Comparison of ENCODE assay signal across 21 cellular contexts in the genomic region with DNA sequence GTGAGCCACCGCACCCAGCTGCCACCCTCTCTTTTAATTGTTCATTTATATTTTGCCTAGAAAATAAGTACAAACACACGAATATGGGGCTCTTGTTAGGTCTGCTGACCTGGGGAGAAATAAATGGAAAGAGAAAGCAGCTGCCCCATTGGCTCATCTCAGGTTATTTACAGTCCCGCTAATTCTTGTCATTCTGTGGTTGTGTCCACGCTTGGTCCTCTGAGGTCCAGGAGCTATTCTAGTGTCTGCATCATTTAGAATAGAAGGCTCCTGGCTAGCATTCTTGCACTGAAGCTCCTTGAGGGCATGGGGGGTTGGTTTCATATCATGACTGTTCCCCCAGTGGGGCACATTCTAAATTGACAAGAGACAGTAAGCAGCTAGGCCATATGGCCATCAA.
"Had no signal": no experiment of that assay in that cellular context is flagged by ENCODE, and none has a peak within 500 bp of the region (broad histone marks: within the 10 kb centered on the region; RNA-seq: fewer than 3 reads in every experiment).

No MANE protein-coding gene starts in this region.

- H3K4me1 Mint-ChIP-seq: central memory CD8-positive, alpha-beta T cell; natural killer cell had no signal

- H3K27me3 ChIP-seq: body of pancreas, tibial nerve, uterus had no signal

- H3K4me3 Mint-ChIP-seq: activated B cell treated with CpG ODN at 0.5 μM for 24 hours; activated CD8-positive, alpha-beta T cell treated with anti-CD3 and anti-CD28 coated beads for 36 hours; activated T-cell treated with anti-CD3 and anti-CD28 coated beads, Interleukin-2, amount 50 U/mL, for 72 hours; central memory CD8-positive, alpha-beta T cell; natural killer cell; stimulated activated naive B cell treated with anti-CD40 and anti-IgM and Interleukin-4, amounts not matched to agents 10 μg/mL and 1 μg/mL and 100 μg/mL, for 72 hours; T-helper 2 cell treated with Interferon-gamma antibody and Interleukin-4, amounts not matched to agents 5 μg/mL and 100 μg/mL, for 36 hours had no signal

- DNase-seq: activated B cell treated with CpG ODN at 0.5 μM for 24 hours; activated CD4-positive, alpha-beta T cell treated with anti-CD3 and anti-CD28 coated beads for 48 hours; activated CD8-positive, alpha-beta memory T cell treated with anti-CD3 and anti-CD28 coated beads, Interleukin-2, amount 50 U/mL, for 4 hours; activated CD8-positive, alpha-beta T cell treated with anti-CD3 and anti-CD28 coated beads for 36 hours; activated gamma-delta T cell; activated T-cell treated with anti-CD3 and anti-CD28 coated beads, Interleukin-2, amount 50 U/mL, for 72 hours; body of pancreas; cortex of kidney; effector CD4-positive, alpha-beta T cell; esophagus squamous epithelium; mammary epithelial cell; mucosa of descending colon; natural killer cell; nucleus accumbens; stimulated activated CD4-positive, alpha-beta T cell treated with anti-CD3 and anti-CD28 coated beads, Interleukin-2, amount 100 ng/mL, for 48 hours; stimulated activated naive B cell treated with anti-CD40 and anti-IgM and Interleukin-4, amounts not matched to agents 10 μg/mL and 1 μg/mL and 100 μg/mL, for 72 hours; uterus had no signal

- H3K36me3 ChIP-seq: tibial nerve, uterus had no signal

- H3K4me3 ChIP-seq: body of pancreas, esophagus squamous epithelium, mucosa of descending colon, tibial nerve, uterus had no signal

- H3K27ac Mint-ChIP-seq: activated B cell treated with CpG ODN at 0.5 μM for 24 hours; activated CD8-positive, alpha-beta T cell treated with anti-CD3 and anti-CD28 coated beads for 36 hours; activated naive CD4-positive, alpha-beta T cell treated with anti-CD3 and anti-CD28 coated beads, Interleukin-2, amount 50 U/mL, for 72 hours; activated T-cell treated with anti-CD3 and anti-CD28 coated beads, Interleukin-2, amount 50 U/mL, for 72 hours; natural killer cell; stimulated activated naive B cell treated with anti-CD40 and anti-IgM and Interleukin-4, amounts not matched to agents 10 μg/mL and 1 μg/mL and 100 μg/mL, for 72 hours; T-helper 2 cell treated with Interferon-gamma antibody and Interleukin-4, amounts not matched to agents 5 μg/mL and 100 μg/mL, for 36 hours had no signal

- H3K9me3 Mint-ChIP-seq: activated B cell treated with CpG ODN at 0.5 μM for 24 hours; activated CD8-positive, alpha-beta T cell treated with anti-CD3 and anti-CD28 coated beads for 36 hours; activated naive CD4-positive, alpha-beta T cell treated with anti-CD3 and anti-CD28 coated beads, Interleukin-2, amount 50 U/mL, for 72 hours; activated T-cell treated with anti-CD3 and anti-CD28 coated beads, Interleukin-2, amount 50 U/mL, for 72 hours; central memory CD8-positive, alpha-beta T cell; natural killer cell; stimulated activated naive B cell treated with anti-CD40 and anti-IgM and Interleukin-4, amounts not matched to agents 10 μg/mL and 1 μg/mL and 100 μg/mL, for 72 hours; T-helper 2 cell treated with Interferon-gamma antibody and Interleukin-4, amounts not matched to agents 5 μg/mL and 100 μg/mL, for 36 hours had no signal

- H3K27ac ChIP-seq: body of pancreas, tibial nerve, uterus had no signal

- H3K9me3 ChIP-seq: body of pancreas, esophagus squamous epithelium, mucosa of descending colon, tibial nerve, uterus had no signal

- ATAC-seq: activated CD8-positive, alpha-beta T cell treated with anti-CD3 and anti-CD28 coated beads for 36 hours; activated naive CD4-positive, alpha-beta T cell treated with anti-CD3 and anti-CD28 coated beads, Interleukin-2, amount 50 U/mL, for 72 hours; activated T-cell treated with anti-CD3 and anti-CD28 coated beads, Interleukin-2, amount 50 U/mL, for 72 hours; body of pancreas; mucosa of descending colon; natural killer cell; stimulated activated naive B cell treated with anti-CD40 and anti-IgM and Interleukin-4, amounts not matched to agents 10 μg/mL and 1 μg/mL and 100 μg/mL, for 72 hours had no signal

- H3K36me3 Mint-ChIP-seq: activated naive CD4-positive, alpha-beta T cell treated with anti-CD3 and anti-CD28 coated beads, Interleukin-2, amount 50 U/mL, for 72 hours; natural killer cell; stimulated activated naive B cell treated with anti-CD40 and anti-IgM and Interleukin-4, amounts not matched to agents 10 μg/mL and 1 μg/mL and 100 μg/mL, for 72 hours had no signal
